Comparison of ENCODE assay signal across 9 cellular contexts in genomic region chr11:117199061-117199915, GRCh38. TPM values are rescaled to one million over a fixed set of nuclear protein-coding genes. Genes with fewer than 3 reads are reported as not detected.
DNase-seq lines count a peak whose midpoint lies in the region; ATAC-seq and TF ChIP-seq lines count a peak whose summit lies in the region.
"Had no signal": no experiment of that assay in that cellular context is flagged by ENCODE, and none has a peak within 500 bp of the region (broad histone marks: within the 10 kb centered on the region; RNA-seq: fewer than 3 reads in every experiment).

Gene TAGLN, plus strand, starts transcription at chr11:117199370. Its CDS starts 3,644 bp downstream, at chr11:117203014.

- peaks cover 14 to 55% (median 41%) of the 10 kb centered on the region in 4 donors for H3K36me3 ChIP-seq in esophagus muscularis mucosa
- peaks cover 52% of the 10 kb centered on the region for H3K36me3 ChIP-seq in muscle layer of colon (ENCODE audit: insufficient read depth, low read length)

- peaks cover 1% of the 10 kb centered on the region for H3K4me1 Mint-ChIP-seq in activated naive CD8-positive, alpha-beta T cell treated with anti-CD3 and anti-CD28 coated beads, Interleukin-2, amount 10 ng/mL, durations not matched to agents 7 days and 5 days
- no peaks in the 10 kb centered on the region for H3K4me1 Mint-ChIP-seq in activated naive CD8-positive, alpha-beta T cell treated with anti-CD3 and anti-CD28 coated beads, Interleukin-2, amount 50 U/mL, for 24 hours

- H3K4me1 ChIP-seq in esophagus muscularis mucosa (peaks cover 22 to 58% (median 41%) of the 10 kb centered on the region in 4 donors), muscle layer of colon (ENCODE audit: insufficient read depth, low read length) (peaks cover 19% of the 10 kb centered on the region)

- peak; percentile 55 for TF ChIP-seq POLR2A in esophagus muscularis mucosa (IDR thresholded peaks at IDR 0.05; ENCODE audit: low read depth)

- intact Hi-C loops in esophagus muscularis mucosa (cut with DNase I), result loop anchor here (2.0 kb wide), 1 partner anchor 26 kb away; no protein-coding TSS in a partner anchor

- POLR2A ChIA-PET in activated naive CD8-positive, alpha-beta T cell treated with anti-CD3 and anti-CD28 coated beads, Interleukin-2, amount 10 ng/mL, durations not matched to agents 7 days and 5 days (lab: Charles Lee), result no interaction called here

- H3K27me3 Mint-ChIP-seq in activated naive CD8-positive, alpha-beta T cell treated with anti-CD3 and anti-CD28 coated beads, Interleukin-2, amount 10 ng/mL, durations not matched to agents 7 days and 5 days, result no peaks in the 10 kb centered on the region
- H3K27me3 Mint-ChIP-seq in activated naive CD8-positive, alpha-beta T cell treated with anti-CD3 and anti-CD28 coated beads, Interleukin-2, amount 50 U/mL, for 24 hours, result no peaks in the 10 kb centered on the region
- H3K27me3 Mint-ChIP-seq: CD4-positive, CD25-positive, alpha-beta regulatory T cell had no signal

- H3K4me3 ChIP-seq in esophagus muscularis mucosa (peak within 1 kb of the TSS; percentile 66 to 88 (median 78)), muscle layer of colon (ENCODE audit: low read depth in 1 of 2, low read length in 2 of 2) (peak within 1 kb of the TSS; percentile 86 to 97)

- H3K4me3 Mint-ChIP-seq in activated naive CD8-positive, alpha-beta T cell treated with anti-CD3 and anti-CD28 coated beads, Interleukin-2, amount 10 ng/mL, durations not matched to agents 7 days and 5 days, result no peak within 1 kb of the TSS
- H3K4me3 Mint-ChIP-seq in activated naive CD8-positive, alpha-beta T cell treated with anti-CD3 and anti-CD28 coated beads, Interleukin-2, amount 50 U/mL, for 24 hours, result no peak within 1 kb of the TSS

- no peak for ATAC-seq in activated naive CD8-positive, alpha-beta T cell treated with anti-CD3 and anti-CD28 coated beads, Interleukin-2, amount 10 ng/mL, durations not matched to agents 7 days and 5 days (ENCODE audit: low read depth)
- no peak for ATAC-seq in activated naive CD8-positive, alpha-beta T cell treated with anti-CD3 and anti-CD28 coated beads, Interleukin-2, amount 50 U/mL, for 24 hours
- ATAC-seq in GM21825 (IDR thresholded peaks at IDR 0.05; ENCODE audit: unreplicated experiment) (no peak), HG02571 (IDR thresholded peaks at IDR 0.05; ENCODE audit: unreplicated experiment) (no peak), HG03378 (IDR thresholded peaks at IDR 0.05; ENCODE audit: unreplicated experiment) (no peak), GM21723 (IDR thresholded peaks at IDR 0.05; ENCODE audit: unreplicated experiment) (no peak)

- TF ChIP-seq CTCF in esophagus muscularis mucosa (IDR thresholded peaks at IDR 0.05), result no peak

- peaks cover 7% of the 10 kb centered on the region for H3K36me3 Mint-ChIP-seq in activated naive CD8-positive, alpha-beta T cell treated with anti-CD3 and anti-CD28 coated beads, Interleukin-2, amount 10 ng/mL, durations not matched to agents 7 days and 5 days
- H3K36me3 Mint-ChIP-seq in activated naive CD8-positive, alpha-beta T cell treated with anti-CD3 and anti-CD28 coated beads, Interleukin-2, amount 50 U/mL, for 24 hours (ENCODE audit: low read depth), result peaks cover 2% of the 10 kb centered on the region

- H3K9me3 Mint-ChIP-seq in activated naive CD8-positive, alpha-beta T cell treated with anti-CD3 and anti-CD28 coated beads, Interleukin-2, amount 10 ng/mL, durations not matched to agents 7 days and 5 days, result no peaks in the 10 kb centered on the region
- no peaks in the 10 kb centered on the region for H3K9me3 Mint-ChIP-seq in activated naive CD8-positive, alpha-beta T cell treated with anti-CD3 and anti-CD28 coated beads, Interleukin-2, amount 50 U/mL, for 24 hours
- H3K9me3 Mint-ChIP-seq: CD4-positive, CD25-positive, alpha-beta regulatory T cell had no signal

- peak within 1 kb of the TSS; percentile 9 for H3K27ac Mint-ChIP-seq in activated naive CD8-positive, alpha-beta T cell treated with anti-CD3 and anti-CD28 coated beads, Interleukin-2, amount 10 ng/mL, durations not matched to agents 7 days and 5 days
- no peak within 1 kb of the TSS for H3K27ac Mint-ChIP-seq in activated naive CD8-positive, alpha-beta T cell treated with anti-CD3 and anti-CD28 coated beads, Interleukin-2, amount 50 U/mL, for 24 hours

- DNase-seq in activated naive CD8-positive, alpha-beta T cell treated with anti-CD3 and anti-CD28 coated beads, Interleukin-2, amount 10 ng/mL, durations not matched to agents 7 days and 5 days, result no peak
- DNase-seq in activated naive CD8-positive, alpha-beta T cell treated with anti-CD3 and anti-CD28 coated beads, Interleukin-2, amount 50 U/mL, for 24 hours, result no peak
- DNase-seq in esophagus muscularis mucosa (ENCODE audit: extremely low spot score), result no peak
- DNase-seq: CD4-positive, CD25-positive, alpha-beta regulatory T cell had no signal

- 21% methylated on average over 19 of the region's 34 CpGs for WGBS in esophagus muscularis mucosa

- TF ChIP-seq EP300 in esophagus muscularis mucosa (IDR thresholded peaks at IDR 0.05), result no peak

- H3K9ac ChIP-seq in muscle layer of colon (ENCODE audit: low read length), result peak within 1 kb of the TSS; percentile 99

- H3K27me3 ChIP-seq in esophagus muscularis mucosa (no peaks in the 10 kb centered on the region), muscle layer of colon (ENCODE audit: control insufficient read depth in 1 of 2, insufficient read depth in 2 of 2, low read length in 2 of 2) (no peaks in the 10 kb centered on the region)

- H3K27ac ChIP-seq in esophagus muscularis mucosa (replicated peaks in 1 of 4), result peak within 1 kb of the TSS; percentile 94 to 97 (median 96)
- peak within 1 kb of the TSS; percentile 98 for H3K27ac ChIP-seq in muscle layer of colon (ENCODE audit: low read depth, low read length)

- H3K9me3 ChIP-seq in esophagus muscularis mucosa (no peaks in the 10 kb centered on the region), muscle layer of colon (ENCODE audit: low read length) (no peaks in the 10 kb centered on the region)

RNA-seq across cellular contexts. Expression of gene TAGLN, which starts in this region (rescaled TPM):
- total RNA-seq in activated naive CD8-positive, alpha-beta T cell treated with anti-CD3 and anti-CD28 coated beads, Interleukin-2, amount 10 ng/mL, durations not matched to agents 7 days and 5 days, result 1 to 10 TPM; 6.2 to 6.4 TPM
- total RNA-seq in esophagus muscularis mucosa, result over 10,000 TPM; 12,513 to 19,293 (median 14,679) TPM

Comparison
In these comparisons a context has a peak if more than half of its experiments do, and no peak if none do; other contexts are left out.
1. RNA of gene TAGLN (total RNA-seq): 12,513 to 19,293 TPM in esophagus muscularis mucosa; 6.2 to 6.4 TPM in activated naive CD8-positive, alpha-beta T cell treated with anti-CD3 and anti-CD28 coated beads, Interleukin-2, amount 10 ng/mL, durations not matched to agents 7 days and 5 days; every median in the first group is over 1,000 times any median in the second.